ENCODE assay signal across 10 cellular contexts in genomic region chr6:116078945-116079344, GRCh38. TPM values are rescaled to one million over a fixed set of nuclear protein-coding genes. Genes with fewer than 3 reads are reported as not detected.
"Had no signal": no experiment of that assay in that cellular context is flagged by ENCODE, and none has a peak within 500 bp of the region (broad histone marks: within the 10 kb centered on the region; RNA-seq: fewer than 3 reads in every experiment).

No MANE protein-coding gene starts in this region.

- ATAC-seq: GM23338 had no signal

- DNase-seq: H9, HCEC 1CT, Karpas-422, KBM-7 had no signal

- FAIRE-seq: H1, H54, HTR-8/SVneo had no signal

- H3K9ac ChIP-seq: KMS-11 had no signal

- H3K4me2 ChIP-seq: GM23338, KMS-11 had no signal

- H2AFZ ChIP-seq: GM23338 had no signal

- H3K4me3 ChIP-seq: GM23338 had no signal

- H3K27ac ChIP-seq: KMS-11 had no signal

RNA-seq across cellular contexts. Expression of gene COL10A1, which starts 47.0 kb away (rescaled TPM):
- total RNA-seq: H1, H9, HT-29 had no signal
- polyA plus RNA-seq: H1 had no signal
